Comparison of ENCODE assay signal across 12 cellular contexts in the genomic region with DNA sequence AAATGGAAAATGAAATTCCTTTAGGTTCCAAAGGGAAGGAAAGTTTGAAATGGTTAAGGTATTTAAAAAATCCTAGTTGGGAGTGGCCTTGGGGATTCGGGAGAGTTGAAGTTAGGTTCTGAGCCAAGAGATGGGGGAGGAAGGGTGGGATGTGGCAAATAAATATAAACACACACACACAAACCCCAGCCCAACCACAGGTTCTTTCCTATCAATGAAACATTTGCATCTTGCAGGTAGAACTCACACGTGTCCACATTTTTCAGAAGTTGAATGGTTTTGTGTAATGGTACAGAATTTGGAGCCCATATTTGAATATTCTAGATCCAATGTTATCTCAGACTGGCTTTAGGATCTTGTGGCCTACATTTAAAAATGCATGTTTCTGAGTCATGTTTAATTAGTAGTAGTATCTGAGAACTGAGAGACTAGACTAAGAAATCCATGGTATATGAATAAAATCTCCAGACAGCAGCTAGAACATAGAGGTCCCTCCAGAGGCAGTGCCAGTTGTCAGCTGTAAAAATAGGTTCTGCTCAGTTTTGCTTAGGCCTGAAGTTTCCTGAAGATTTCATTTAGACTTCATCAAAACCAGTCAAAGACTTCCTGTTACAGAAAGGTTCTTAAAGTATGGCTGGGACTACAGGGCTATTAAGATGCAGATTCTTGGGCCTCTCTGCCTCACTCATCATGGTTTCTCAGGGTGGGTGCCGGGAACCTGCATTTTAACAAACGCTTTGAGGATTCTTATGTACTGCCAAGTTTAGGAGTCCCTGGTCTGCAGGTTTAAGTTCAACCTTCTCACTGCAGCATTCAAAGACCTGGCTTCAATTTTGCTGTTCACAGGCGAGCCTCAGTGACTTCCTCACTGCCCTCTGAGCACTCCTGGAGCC. TPM values are rescaled to one million over a fixed set of nuclear protein-coding genes. Genes with fewer than 3 reads are reported as not detected.
DNase-seq lines count a peak whose midpoint lies in the region; ATAC-seq, FAIRE-seq and TF ChIP-seq lines count a peak whose summit lies in the region.
"Had no signal": no experiment of that assay in that cellular context is flagged by ENCODE, and none has a peak within 500 bp of the region (broad histone marks: within the 10 kb centered on the region; RNA-seq: fewer than 3 reads in every experiment).

No MANE protein-coding gene starts in this region.

- no peaks in the 10 kb centered on the region for H3K27me3 Mint-ChIP-seq in activated CD4-positive, alpha-beta T cell treated with anti-CD3 and anti-CD28 coated beads, Interleukin-2, amount 10 ng/mL, durations not matched to agents 7 days and 5 days
- H3K27me3 Mint-ChIP-seq in astrocyte (ENCODE audit: low read depth, unreplicated experiment): no peaks in the 10 kb centered on the region

- no peaks in the 10 kb centered on the region for H3K36me3 ChIP-seq in astrocyte (ENCODE audit: insufficient read depth, low read length)
- H3K36me3 ChIP-seq in smooth muscle cell (ENCODE audit: low read depth): no peaks in the 10 kb centered on the region
- no peaks in the 10 kb centered on the region for H3K36me3 ChIP-seq in testis (ENCODE audit: low read depth, missing control alignments)
- H3K36me3 ChIP-seq in body of pancreas (replicated peaks in 1 of 2; ENCODE audit: insufficient read depth in 1 of 2, low read depth in 2 of 2): no peaks in the 10 kb centered on the region
- H3K36me3 ChIP-seq: SJSA1 had no signal

- H3K9me3 ChIP-seq in astrocyte (ENCODE audit: insufficient read depth, low read depth, low read length) (no peaks in the 10 kb centered on the region), smooth muscle cell (replicated peaks; ENCODE audit: low read depth) (no peaks in the 10 kb centered on the region), testis (no peaks in the 10 kb centered on the region), body of pancreas (no peaks in the 10 kb centered on the region)
- H3K9me3 ChIP-seq: SJSA1 had no signal

- TF ChIP-seq CTCF in astrocyte (IDR thresholded peaks at IDR 0.05; ENCODE audit: insufficient read depth, low read depth, low read length) (no peak), smooth muscle cell (IDR thresholded peaks at IDR 0.05; ENCODE audit: borderline replicate concordance, insufficient read depth, poor library complexity, severe bottlenecking) (no peak), testis (IDR thresholded peaks at IDR 0.05) (no peak), body of pancreas (IDR thresholded peaks at IDR 0.05) (no peak)

- peaks cover 92% of the 10 kb centered on the region for H3K4me1 Mint-ChIP-seq in activated CD4-positive, alpha-beta T cell treated with anti-CD3 and anti-CD28 coated beads, Interleukin-2, amount 10 ng/mL, durations not matched to agents 7 days and 5 days
- H3K4me1 Mint-ChIP-seq in astrocyte (ENCODE audit: low read depth, unreplicated experiment): peaks cover 23% of the 10 kb centered on the region

- peak; percentile 57 for DNase-seq in activated CD4-positive, alpha-beta T cell treated with anti-CD3 and anti-CD28 coated beads, Interleukin-2, amount 10 ng/mL, durations not matched to agents 7 days and 5 days
- DNase-seq in activated CD4-positive, alpha-beta T cell treated with anti-CD3 and anti-CD28 coated beads, Interleukin-2, amount 50 U/mL, for 1 hour: no peak
- DNase-seq in NAMALWA (ENCODE audit: low spot score): peak; percentile 44
- no peak for DNase-seq in astrocyte (ENCODE audit: low read depth)
- DNase-seq in smooth muscle cell (lab: John Stamatoyannopoulos, UW; ENCODE audit: unreplicated experiment): no peak
- no peak for DNase-seq in testis
- no peak for DNase-seq in body of pancreas
- DNase-seq: ACHN had no signal

- no peak for FAIRE-seq in astrocyte (lab: Jason Lieb, UNC)
- FAIRE-seq: frontal cortex had no signal

- intact Hi-C loops in testis (cut with DNase I; ENCODE audit: low total_unique reads) (no loop called here), body of pancreas (cut with DNase I) (no loop called here)

- H3K9ac ChIP-seq in astrocyte (ENCODE audit: low read length) (no peak overlapping the region), smooth muscle cell (ENCODE audit: low read depth) (no peak overlapping the region)

- CTCF ChIA-PET in activated CD4-positive, alpha-beta T cell treated with anti-CD3 and anti-CD28 coated beads, Interleukin-2, amount 10 ng/mL, durations not matched to agents 7 days and 5 days (lab: Charles Lee): interaction anchor here (0.9 to 3.1 kb wide), 7 partner anchors 13 to 138 kb away, joined by 3 to 14 read pairs (median 3); partner anchors contain the start of gene RUNX1

- H3K4me1 ChIP-seq in astrocyte (ENCODE audit: insufficient read depth, low read length): peaks cover 16% of the 10 kb centered on the region
- H3K4me1 ChIP-seq in smooth muscle cell (ENCODE audit: low read depth): peaks cover 4% of the 10 kb centered on the region
- H3K4me1 ChIP-seq in testis: no peaks in the 10 kb centered on the region
- H3K4me1 ChIP-seq in body of pancreas: no peaks in the 10 kb centered on the region

- peak overlapping the region; percentile 98 for H3K27ac Mint-ChIP-seq in activated CD4-positive, alpha-beta T cell treated with anti-CD3 and anti-CD28 coated beads, Interleukin-2, amount 10 ng/mL, durations not matched to agents 7 days and 5 days
- H3K27ac Mint-ChIP-seq in astrocyte (ENCODE audit: unreplicated experiment): peak overlapping the region; percentile 59

- H3K4me2 ChIP-seq in astrocyte (ENCODE audit: low read length): peak overlapping the region; percentile 85
- H3K4me2 ChIP-seq in smooth muscle cell: peak overlapping the region; percentile 84

- H3K36me3 Mint-ChIP-seq in activated CD4-positive, alpha-beta T cell treated with anti-CD3 and anti-CD28 coated beads, Interleukin-2, amount 10 ng/mL, durations not matched to agents 7 days and 5 days (ENCODE audit: low read depth): peaks cover 73% of the 10 kb centered on the region
- H3K36me3 Mint-ChIP-seq in astrocyte (ENCODE audit: low read depth, unreplicated experiment): peaks cover 19% of the 10 kb centered on the region

- POLR2A ChIA-PET in activated CD4-positive, alpha-beta T cell treated with anti-CD3 and anti-CD28 coated beads, Interleukin-2, amount 10 ng/mL, durations not matched to agents 7 days and 5 days (lab: Charles Lee): interaction anchor here (1.2 to 1.3 kb wide), 2 partner anchors 16 to 21 kb away, joined by 3 read pairs; no protein-coding TSS in a partner anchor

- H3F3A ChIP-seq in smooth muscle cell (ENCODE audit: low read depth): peaks cover 13% of the 10 kb centered on the region

- peaks cover 44% of the 10 kb centered on the region for H4K20me1 ChIP-seq in astrocyte (ENCODE audit: insufficient read depth, low read length)
- H4K20me1 ChIP-seq in smooth muscle cell (ENCODE audit: low read depth): peaks cover 81% of the 10 kb centered on the region

- 72% methylated on average over 5 of the region's 5 CpGs for WGBS in smooth muscle cell (ENCODE audit: low lambda C conversion rate)
- 70 to 75% methylated on average over 5 of the region's 5 CpGs for WGBS in testis, 2 donors
- WGBS in body of pancreas, 2 donors: 59 to 67% methylated on average over 5 of the region's 5 CpGs

- H3K27ac ChIP-seq in astrocyte (ENCODE audit: low read depth, low read length) (no peak overlapping the region), smooth muscle cell (ENCODE audit: low read depth) (peak overlapping the region; percentile 47), testis (no peak overlapping the region), body of pancreas (no peak overlapping the region)
- H3K27ac ChIP-seq: SJSA1 had no signal

- TF ChIP-seq POLR2A in testis (IDR thresholded peaks at IDR 0.05) (no peak), body of pancreas (IDR thresholded peaks at IDR 0.05) (no peak)

- peak overlapping the region; percentile 70 for H3K4me3 Mint-ChIP-seq in activated CD4-positive, alpha-beta T cell treated with anti-CD3 and anti-CD28 coated beads, Interleukin-2, amount 10 ng/mL, durations not matched to agents 7 days and 5 days
- H3K4me3 Mint-ChIP-seq in astrocyte (ENCODE audit: unreplicated experiment): no peak overlapping the region

- H3K9me3 Mint-ChIP-seq in activated CD4-positive, alpha-beta T cell treated with anti-CD3 and anti-CD28 coated beads, Interleukin-2, amount 10 ng/mL, durations not matched to agents 7 days and 5 days: peaks cover 9% of the 10 kb centered on the region
- H3K9me3 Mint-ChIP-seq in astrocyte (ENCODE audit: unreplicated experiment): peaks cover 3% of the 10 kb centered on the region

- ATAC-seq in HG02798 (IDR thresholded peaks at IDR 0.05; ENCODE audit: poor library complexity, unreplicated experiment): no peak
- no peak for ATAC-seq in body of pancreas

- H3K4me3 ChIP-seq in astrocyte (ENCODE audit: insufficient read depth, low read depth, low read length) (no peak overlapping the region), smooth muscle cell (no peak overlapping the region), testis (no peak overlapping the region), body of pancreas (no peak overlapping the region)
- H3K4me3 ChIP-seq: lung, SJSA1 had no signal

- H2AFZ ChIP-seq in astrocyte (ENCODE audit: low read depth, low read length): no peak overlapping the region
- H2AFZ ChIP-seq in smooth muscle cell (ENCODE audit: low read depth): no peak overlapping the region

- H3K79me2 ChIP-seq in astrocyte (ENCODE audit: insufficient read depth, low read length) (peaks cover 47% of the 10 kb centered on the region), smooth muscle cell (ENCODE audit: low read depth) (peaks cover 29% of the 10 kb centered on the region)

- H3K27me3 ChIP-seq in astrocyte (ENCODE audit: insufficient read depth, low read length) (no peaks in the 10 kb centered on the region), smooth muscle cell (ENCODE audit: low read depth) (no peaks in the 10 kb centered on the region), testis (no peaks in the 10 kb centered on the region), body of pancreas (no peaks in the 10 kb centered on the region)
- H3K27me3 ChIP-seq: SJSA1 had no signal

RNA-seq across cellular contexts. Expression of gene RUNX1, which starts 21.3 kb away (rescaled TPM):
- 10 to 100 TPM; 52.0 to 54.0 TPM for total RNA-seq in activated CD4-positive, alpha-beta T cell treated with anti-CD3 and anti-CD28 coated beads, Interleukin-2, amount 10 ng/mL, durations not matched to agents 7 days and 5 days
- total RNA-seq in astrocyte (84.6 and 94.1 TPM in 2 replicates), smooth muscle cell (55.6 and 97.6 TPM in 2 replicates), testis (10 to 100 TPM; 24.3 to 28.7 TPM), body of pancreas (10 to 100 TPM in 1 of 2 donors, 1 to 10 TPM in 1; 4.9 to 12.5 TPM)
- polyA plus RNA-seq in smooth muscle cell (33.4 and 35.1 TPM in 2 replicates), testis (ENCODE audit: insufficient read depth, low read depth, low replicate concordance) (11.1 TPM)

Comparison
In these comparisons a context has a peak if more than half of its experiments do, and no peak if none do; other contexts are left out.
1. DNase-seq: peak in activated CD4-positive, alpha-beta T cell treated with anti-CD3 and anti-CD28 coated beads, Interleukin-2, amount 10 ng/mL, durations not matched to agents 7 days and 5 days (single experiment) and NAMALWA (single experiment); none in activated CD4-positive, alpha-beta T cell treated with anti-CD3 and anti-CD28 coated beads, Interleukin-2, amount 50 U/mL, for 1 hour (single experiment), astrocyte (single experiment), smooth muscle cell (single experiment), testis (single experiment) and body of pancreas (0 of 4).